In the genomic region with DNA sequence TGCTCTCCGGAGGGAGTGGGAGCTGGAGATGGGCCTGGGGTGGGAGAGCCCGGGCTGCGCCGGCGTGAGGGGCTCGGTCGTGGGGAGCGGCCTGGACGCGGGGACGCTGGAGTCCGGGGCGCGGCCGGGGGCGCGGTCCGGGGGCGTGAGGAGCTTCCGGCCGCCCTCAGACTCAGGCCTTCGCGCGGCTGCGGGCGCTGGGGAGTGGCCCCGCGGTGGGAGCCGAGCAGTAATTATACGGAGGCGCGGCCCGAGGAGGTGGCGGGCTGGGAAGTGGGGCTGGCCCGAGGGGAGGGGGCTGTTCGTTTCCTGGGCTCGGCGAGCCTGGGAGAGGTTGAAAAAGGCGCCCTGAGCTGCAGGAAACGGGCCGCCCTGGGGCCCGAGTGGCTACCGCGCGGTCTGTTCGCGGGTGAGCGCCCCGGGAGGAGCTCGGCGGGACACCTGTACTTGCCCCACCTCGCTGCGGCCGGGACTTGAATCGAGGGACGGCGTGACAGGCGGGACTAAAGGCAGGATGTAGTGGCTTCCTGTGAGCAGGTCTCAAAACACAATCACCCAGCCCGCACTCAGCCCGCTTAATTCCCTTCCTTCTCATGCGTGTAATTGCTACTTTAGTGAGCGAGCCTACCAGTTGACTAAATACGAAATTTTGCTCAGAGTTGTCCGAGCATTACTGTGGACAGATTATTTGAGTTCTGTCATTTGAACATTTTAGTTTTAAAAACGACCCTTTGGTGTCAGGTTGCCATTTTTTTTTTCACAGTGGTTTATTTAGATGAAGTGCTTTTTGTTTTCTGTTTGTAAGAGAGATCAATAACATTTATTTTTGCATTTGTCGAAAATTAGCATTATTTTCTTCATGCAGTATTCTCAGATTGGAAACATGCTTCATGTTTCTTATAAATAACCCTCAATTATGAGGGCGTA, we compare ENCODE assay signal across 8 cellular contexts. TPM values are rescaled to one million over a fixed set of nuclear protein-coding genes. Genes with fewer than 3 reads are reported as not detected.
DNase-seq lines count a peak whose midpoint lies in the region; ATAC-seq, FAIRE-seq and TF ChIP-seq lines count a peak whose summit lies in the region.

No MANE protein-coding gene starts in this region.

- H3K4me1 ChIP-seq in ACC112 (ENCODE audit: control insufficient read depth, insufficient read depth, low read length, unreplicated experiment), result peaks cover 38% of the 10 kb centered on the region

- FAIRE-seq in bronchial epithelial cell (lab: Jason Lieb, UNC) (no peak), islet of Langerhans (lab: Jason Lieb, UNC) (peak; percentile 81)

- peak overlapping the region; percentile 78 for H3K4me3 ChIP-seq in ACC112 (ENCODE audit: low read depth, low read length)
- peak overlapping the region; percentile 86 for H3K4me3 ChIP-seq in WERI-Rb-1 (ENCODE audit: low read depth, low read length)
- H3K4me3 ChIP-seq in bronchial epithelial cell (ENCODE audit: low read depth, low read length), result peak overlapping the region; percentile 77

- 0 out of 2 replicates have a peak, but pooled peaks have one; percentile 6 for TF ChIP-seq CTCF in WERI-Rb-1 (IDR thresholded peaks at IDR 0.05; ENCODE audit: low read depth, low read length)
- no peak for TF ChIP-seq CTCF in bronchial epithelial cell (IDR thresholded peaks at IDR 0.05; ENCODE audit: insufficient read depth, low read length, severe bottlenecking)

- no peaks in the 10 kb centered on the region for H3K27me3 ChIP-seq in ACC112 (ENCODE audit: insufficient read depth, low read length)
- H3K27me3 ChIP-seq in WERI-Rb-1 (ENCODE audit: insufficient read depth, low read depth, severe bottlenecking), result no peaks in the 10 kb centered on the region
- H3K27me3 ChIP-seq in bronchial epithelial cell (ENCODE audit: control insufficient read depth, insufficient read depth, low read length), result no peaks in the 10 kb centered on the region

- DNase-seq in NCI-H2171 treated with DMSO at 0.1 percent for 48 hours (lab: John Stamatoyannopoulos, UW), result peak; percentile 75
- DNase-seq in WERI-Rb-1, result peak; percentile 84
- DNase-seq in bronchial epithelial cell (ENCODE audit: low read depth), result peak; percentile 49
- DNase-seq in stimulated activated CD4-positive, alpha-beta T cell treated with anti-CD3 and anti-CD28 coated beads, Interleukin-15, amount 100 ng/mL, for 1 hour (ENCODE audit: low read depth in 1 of 2, low spot score in 1 of 2), result peak; percentile 55 to 62

- H3K36me3 ChIP-seq in ACC112 (ENCODE audit: insufficient read depth, low read length) (no peaks in the 10 kb centered on the region), WERI-Rb-1 (peaks cover 3% of the 10 kb centered on the region; the same call in 1 of the 2 replicates), bronchial epithelial cell (ENCODE audit: control insufficient read depth, insufficient read depth, low read length) (no peaks in the 10 kb centered on the region)

- peak; percentile 78 for ATAC-seq in GM18873 (IDR thresholded peaks at IDR 0.05; ENCODE audit: low FRiP score, unreplicated experiment)
- ATAC-seq in HG03103 (IDR thresholded peaks at IDR 0.05; ENCODE audit: low read depth, unreplicated experiment), result peak; percentile 63

- H3K27ac ChIP-seq in ACC112 (ENCODE audit: low read depth, low read length) (peak overlapping the region; percentile 78), WERI-Rb-1 (peak overlapping the region; percentile 85)

- H3K9me3 ChIP-seq in WERI-Rb-1 (ENCODE audit: severe bottlenecking), result no peaks in the 10 kb centered on the region

- peak overlapping the region; percentile 95 for H2AFZ ChIP-seq in ACC112 (ENCODE audit: low read length, unreplicated experiment)

- H3K79me2 ChIP-seq in ACC112 (ENCODE audit: control insufficient read depth, insufficient read depth, low read length, unreplicated experiment), result peaks cover 53% of the 10 kb centered on the region

RNA-seq across cellular contexts. Expression of a gene that starts 0.9 kb away (rescaled TPM):
- total RNA-seq in bronchial epithelial cell, result 9.1 and 11.8 TPM in 2 replicates

Comparison
In these comparisons a context has a peak if more than half of its experiments do, and no peak if none do; other contexts are left out.
1. Peak in every context shown above with its lines: DNase-seq, ATAC-seq, H3K4me3 ChIP-seq and H3K27ac ChIP-seq.